Comparison of ENCODE assay signal across 1 cellular context in genomic region chr7:50450691-50451051, GRCh38.
TF ChIP-seq lines count a peak whose summit lies in the region.

No MANE protein-coding gene starts in this region.

TF ChIP-seq in IMR-90, 13 proteins besides CTCF, POLR2A, EP300 and RAD21 (continued from another document):
- TF ChIP-seq, protein P1, sequence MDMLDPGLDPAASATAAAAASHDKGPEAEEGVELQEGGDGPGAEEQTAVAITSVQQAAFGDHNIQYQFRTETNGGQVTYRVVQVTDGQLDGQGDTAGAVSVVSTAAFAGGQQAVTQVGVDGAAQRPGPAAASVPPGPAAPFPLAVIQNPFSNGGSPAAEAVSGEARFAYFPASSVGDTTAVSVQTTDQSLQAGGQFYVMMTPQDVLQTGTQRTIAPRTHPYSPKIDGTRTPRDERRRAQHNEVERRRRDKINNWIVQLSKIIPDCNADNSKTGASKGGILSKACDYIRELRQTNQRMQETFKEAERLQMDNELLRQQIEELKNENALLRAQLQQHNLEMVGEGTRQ (IDR thresholded peaks at IDR 0.05; ENCODE audit: low read depth, low read length): no peak
- TF ChIP-seq BHLHE40 (IDR thresholded peaks at IDR 0.05; ENCODE audit: low read depth, low read length) (no peak), CEBPB (IDR thresholded peaks at IDR 0.05; ENCODE audit: low read depth, low read length) (no peak), MAFK (IDR thresholded peaks at IDR 0.05; ENCODE audit: low read depth, low read length) (no peak)
